Comparison of ENCODE assay signal across 26 cellular contexts in genomic region chr7:151020231-151020630, GRCh38. TPM values are rescaled to one million over a fixed set of nuclear protein-coding genes. Genes with fewer than 3 reads are reported as not detected.
A peak's percentile ranks its signal among the peaks of the same experiment; 100 is the strongest.
DNase-seq lines count a peak whose midpoint lies in the region; TF ChIP-seq lines count a peak whose summit lies in the region.
"Had no signal": no experiment of that assay in that cellular context is flagged by ENCODE, and none has a peak within 500 bp of the region (broad histone marks: within the 10 kb centered on the region; RNA-seq: fewer than 3 reads in every experiment).

No MANE protein-coding gene starts in this region.

- WGBS in endodermal cell (ENCODE audit: insufficient coverage in 1 of 2, insufficient read length in 1 of 2), 2 experiments, result 56 to 57% methylated on average over 3 to 6 of the region's 7 CpGs
- WGBS in smooth muscle cell (ENCODE audit: low lambda C conversion rate), result 18% methylated on average over 7 of the region's 7 CpGs

- no peaks in the 10 kb centered on the region for H3K79me2 ChIP-seq in smooth muscle cell (ENCODE audit: low read depth)

- peak; percentile 23 for DNase-seq in NCI-H82 (lab: John Stamatoyannopoulos, UW)
- no peak for DNase-seq in NCI-H82 treated with DMSO at 0.1 percent for 48 hours (lab: John Stamatoyannopoulos, UW; ENCODE audit: unreplicated experiment)
- peak; percentile 77 for DNase-seq in endodermal cell
- no peak for DNase-seq in smooth muscle cell (lab: John Stamatoyannopoulos, UW; ENCODE audit: unreplicated experiment)
- DNase-seq in activated T-cell treated with anti-CD3 and anti-CD28 coated beads, Interleukin-2, amount 50 U/mL, for 24 hours, result no peak
- no peak for DNase-seq in dermis blood vessel endothelial cell
- DNase-seq: activated CD8-positive, alpha-beta memory T cell treated with anti-CD3 and anti-CD28 coated beads, Interleukin-2, amount 50 U/mL, for 4 hours; activated naive CD4-positive, alpha-beta T cell treated with anti-CD3 and anti-CD28 coated beads, Interleukin-2, amount 50 U/mL, for 16 hours; brain microvascular endothelial cell; CD4-positive, CD25-positive, alpha-beta regulatory T cell; dorsolateral prefrontal cortex; esophagus squamous epithelium; heart left ventricle; NCI-H1417 treated with DMSO at 0.1 percent for 48 hours; NCI-H2171 treated with DMSO at 0.1 percent for 48 hours; NK-92 treated with Interleukin-12 subunit alpha and Interleukin-12 subunit beta, amount 100 ng/mL, for 24 hours; Right ventricle myocardium superior; stimulated activated CD4-positive, alpha-beta T cell treated with anti-CD3 and anti-CD28 coated beads, Interleukin-2, amount 100 ng/mL, for 48 hours; stimulated activated CD8-positive, alpha-beta memory T cell treated with anti-CD3 and anti-CD28 coated beads, Interleukin-4, amount 100 ng/mL, for 48 hours had no signal

- peaks cover 3% of the 10 kb centered on the region for H3K9me3 Mint-ChIP-seq in endodermal cell
- H3K9me3 Mint-ChIP-seq in activated T-cell treated with anti-CD3 and anti-CD28 coated beads, Interleukin-2, amount 50 U/mL, for 24 hours, result no peaks in the 10 kb centered on the region
- H3K9me3 Mint-ChIP-seq: T-helper 1 cell treated with Interleukin-12 subunit alpha and Interleukin-12 subunit beta and Interleukin-4 antibody, amounts not matched to agents 30 μg/mL and 1 μg/mL, for 36 hours had no signal

- no peaks in the 10 kb centered on the region for H3K9me3 ChIP-seq in endodermal cell (ENCODE audit: control insufficient read depth, low read length)
- no peaks in the 10 kb centered on the region for H3K9me3 ChIP-seq in smooth muscle cell (replicated peaks; ENCODE audit: low read depth)
- H3K9me3 ChIP-seq: esophagus squamous epithelium, heart left ventricle had no signal

- peaks cover 21% of the 10 kb centered on the region for H3K4me1 Mint-ChIP-seq in endodermal cell
- peaks cover 35% of the 10 kb centered on the region for H3K4me1 Mint-ChIP-seq in activated T-cell treated with anti-CD3 and anti-CD28 coated beads, Interleukin-2, amount 50 U/mL, for 24 hours (ENCODE audit: low read depth)

- no peaks in the 10 kb centered on the region for H4K20me1 ChIP-seq in smooth muscle cell (ENCODE audit: low read depth)

- H3K27me3 Mint-ChIP-seq in endodermal cell (ENCODE audit: insufficient read depth), result peaks cover 88% of the 10 kb centered on the region
- peaks cover 17% of the 10 kb centered on the region for H3K27me3 Mint-ChIP-seq in activated T-cell treated with anti-CD3 and anti-CD28 coated beads, Interleukin-2, amount 50 U/mL, for 24 hours

- no peaks in the 10 kb centered on the region for H3K36me3 Mint-ChIP-seq in endodermal cell (ENCODE audit: low read depth)
- H3K36me3 Mint-ChIP-seq in activated T-cell treated with anti-CD3 and anti-CD28 coated beads, Interleukin-2, amount 50 U/mL, for 24 hours (ENCODE audit: low read depth), result no peaks in the 10 kb centered on the region

- H3K4me3 ChIP-seq in endodermal cell (ENCODE audit: low read length) (no peak overlapping the region), smooth muscle cell (no peak overlapping the region)
- H3K4me3 ChIP-seq: dorsolateral prefrontal cortex, esophagus squamous epithelium, heart left ventricle had no signal

- H3K4me3 Mint-ChIP-seq in endodermal cell, result no peak overlapping the region
- H3K4me3 Mint-ChIP-seq in activated T-cell treated with anti-CD3 and anti-CD28 coated beads, Interleukin-2, amount 50 U/mL, for 24 hours, result no peak overlapping the region

- H3K4me1 ChIP-seq in endodermal cell (ENCODE audit: control insufficient read depth, insufficient read depth, low read length), result no peaks in the 10 kb centered on the region
- peaks cover 19% of the 10 kb centered on the region for H3K4me1 ChIP-seq in smooth muscle cell (ENCODE audit: low read depth)

- H3F3A ChIP-seq in smooth muscle cell (ENCODE audit: low read depth), result no peaks in the 10 kb centered on the region

- no peak for TF ChIP-seq CTCF in endodermal cell (conservative IDR thresholded peaks at IDR 0.05)
- TF ChIP-seq CTCF in smooth muscle cell (IDR thresholded peaks at IDR 0.05; ENCODE audit: borderline replicate concordance, insufficient read depth, poor library complexity, severe bottlenecking), result no peak

- peak overlapping the region; percentile 61 for H3K4me2 ChIP-seq in smooth muscle cell

- no peaks in the 10 kb centered on the region for H3K36me3 ChIP-seq in endodermal cell (ENCODE audit: control insufficient read depth, insufficient read depth, low read length)
- no peaks in the 10 kb centered on the region for H3K36me3 ChIP-seq in smooth muscle cell (ENCODE audit: low read depth)
- H3K36me3 ChIP-seq: brain microvascular endothelial cell, esophagus squamous epithelium, heart left ventricle had no signal

- peaks cover 46% of the 10 kb centered on the region for H3K27me3 ChIP-seq in endodermal cell (ENCODE audit: control insufficient read depth, insufficient read depth, low read length, poor library complexity, severe bottlenecking)
- H3K27me3 ChIP-seq in smooth muscle cell (ENCODE audit: low read depth), result no peaks in the 10 kb centered on the region

- H2AFZ ChIP-seq in smooth muscle cell (ENCODE audit: low read depth), result peak overlapping the region; percentile 66

- no peak overlapping the region for H3K9ac ChIP-seq in endodermal cell (ENCODE audit: extremely low read depth, low read length, poor library complexity, severe bottlenecking)
- H3K9ac ChIP-seq in smooth muscle cell (ENCODE audit: low read depth), result no peak overlapping the region

- H3K27ac ChIP-seq in endodermal cell (ENCODE audit: low read depth, low read length) (peak overlapping the region; percentile 61), smooth muscle cell (ENCODE audit: low read depth) (no peak overlapping the region)
- H3K27ac ChIP-seq: 22Rv1, brain microvascular endothelial cell, dorsolateral prefrontal cortex, esophagus squamous epithelium, heart left ventricle, HL-60 had no signal

- H3K27ac Mint-ChIP-seq in endodermal cell, result no peak overlapping the region
- no peak overlapping the region for H3K27ac Mint-ChIP-seq in activated T-cell treated with anti-CD3 and anti-CD28 coated beads, Interleukin-2, amount 50 U/mL, for 24 hours
- H3K27ac Mint-ChIP-seq: T-helper 1 cell treated with Interleukin-12 subunit alpha and Interleukin-12 subunit beta and Interleukin-4 antibody, amounts not matched to agents 30 μg/mL and 1 μg/mL, for 36 hours had no signal

RNA-seq across cellular contexts. Expression of gene ATG9B, which starts 4.1 kb away (rescaled TPM):
- total RNA-seq in endodermal cell, result 1 to 10 TPM; 2.0 to 3.0 TPM
- 4.3 TPM for polyA plus RNA-seq in endodermal cell (2013, experiment 1 of 2)
- 4.0 TPM for polyA plus RNA-seq in endodermal cell (2013, experiment 2 of 2)
- total RNA-seq in smooth muscle cell, result 1.7 and 2.6 TPM in 2 replicates
- polyA plus RNA-seq in smooth muscle cell, result 6.5 and 16.6 TPM in 2 replicates
- 0.28 TPM in 1 of 2 replicates, not detected in the other for total RNA-seq in dermis blood vessel endothelial cell
- total RNA-seq: Daoy, mesenteric fat pad, osteoblast, Right ventricle myocardium superior had no signal

RNA-seq across cellular contexts. Expression of gene ABCB8, which starts 8.0 kb away (rescaled TPM):
- total RNA-seq in endodermal cell (10 to 100 TPM; 35.9 to 37.2 TPM), smooth muscle cell (17.3 and 23.4 TPM in 2 replicates), dermis blood vessel endothelial cell (20.4 and 38.2 TPM in 2 replicates)
- polyA plus RNA-seq in endodermal cell (2013, experiment 1 of 2), result 27.6 TPM
- 25.8 TPM for polyA plus RNA-seq in endodermal cell (2013, experiment 2 of 2)
- 24.2 and 27.0 TPM in 2 replicates for polyA plus RNA-seq in smooth muscle cell

RNA-seq across cellular contexts. Expression of gene ASIC3, which starts 28.1 kb away (rescaled TPM):
- total RNA-seq in endodermal cell (1 to 10 TPM; 2.5 to 3.0 TPM), smooth muscle cell (2.2 and 2.3 TPM in 2 replicates), dermis blood vessel endothelial cell (0.42 TPM in 1 of 2 replicates, not detected in the other)
- 5.1 TPM for polyA plus RNA-seq in endodermal cell (2013, experiment 1 of 2)
- polyA plus RNA-seq in endodermal cell (2013, experiment 2 of 2), result 4.0 TPM
- polyA plus RNA-seq in smooth muscle cell, result 2.0 and 4.7 TPM in 2 replicates
- polyA plus RNA-seq: CD4-positive, CD25-positive, alpha-beta regulatory T cell had no signal

RNA-seq across cellular contexts. Expression of gene NOS3, which starts 29.4 kb away (rescaled TPM):
- 1 to 10 TPM; 2.3 to 9.1 TPM for total RNA-seq in endodermal cell
- polyA plus RNA-seq in endodermal cell (2013, experiment 1 of 2), result 4.0 TPM
- polyA plus RNA-seq in endodermal cell (2013, experiment 2 of 2), result 4.1 TPM
- total RNA-seq in smooth muscle cell, result 3.4 and 6.2 TPM in 2 replicates
- polyA plus RNA-seq in smooth muscle cell, result 7.8 and 11.7 TPM in 2 replicates
- total RNA-seq in dermis blood vessel endothelial cell, result 33.4 and 103 TPM in 2 replicates
- total RNA-seq: LHCN-M2, osteoblast had no signal

RNA-seq across cellular contexts. Expression of gene CDK5, which starts 37.5 kb away (rescaled TPM):
- total RNA-seq in endodermal cell, result 10 to 100 TPM; 22.2 to 25.2 TPM
- polyA plus RNA-seq in endodermal cell (2013, experiment 1 of 2), result 22.0 TPM
- 18.7 TPM for polyA plus RNA-seq in endodermal cell (2013, experiment 2 of 2)
- 18.6 and 22.1 TPM in 2 replicates for total RNA-seq in smooth muscle cell
- 36.4 and 50.1 TPM in 2 replicates for polyA plus RNA-seq in smooth muscle cell
- total RNA-seq in dermis blood vessel endothelial cell, result 14.1 and 17.6 TPM in 2 replicates

Comparison
In these comparisons a context has a peak if more than half of its experiments do, and no peak if none do; other contexts are left out.
1. DNase-seq: peak in NCI-H82 (single experiment) and endodermal cell (single experiment); none in NCI-H82 treated with DMSO at 0.1 percent for 48 hours (single experiment), smooth muscle cell (single experiment), activated T-cell treated with anti-CD3 and anti-CD28 coated beads, Interleukin-2, amount 50 U/mL, for 24 hours (single experiment) and dermis blood vessel endothelial cell (single experiment).